8 cellular contexts compared by ENCODE assay signal in the genomic region with DNA sequence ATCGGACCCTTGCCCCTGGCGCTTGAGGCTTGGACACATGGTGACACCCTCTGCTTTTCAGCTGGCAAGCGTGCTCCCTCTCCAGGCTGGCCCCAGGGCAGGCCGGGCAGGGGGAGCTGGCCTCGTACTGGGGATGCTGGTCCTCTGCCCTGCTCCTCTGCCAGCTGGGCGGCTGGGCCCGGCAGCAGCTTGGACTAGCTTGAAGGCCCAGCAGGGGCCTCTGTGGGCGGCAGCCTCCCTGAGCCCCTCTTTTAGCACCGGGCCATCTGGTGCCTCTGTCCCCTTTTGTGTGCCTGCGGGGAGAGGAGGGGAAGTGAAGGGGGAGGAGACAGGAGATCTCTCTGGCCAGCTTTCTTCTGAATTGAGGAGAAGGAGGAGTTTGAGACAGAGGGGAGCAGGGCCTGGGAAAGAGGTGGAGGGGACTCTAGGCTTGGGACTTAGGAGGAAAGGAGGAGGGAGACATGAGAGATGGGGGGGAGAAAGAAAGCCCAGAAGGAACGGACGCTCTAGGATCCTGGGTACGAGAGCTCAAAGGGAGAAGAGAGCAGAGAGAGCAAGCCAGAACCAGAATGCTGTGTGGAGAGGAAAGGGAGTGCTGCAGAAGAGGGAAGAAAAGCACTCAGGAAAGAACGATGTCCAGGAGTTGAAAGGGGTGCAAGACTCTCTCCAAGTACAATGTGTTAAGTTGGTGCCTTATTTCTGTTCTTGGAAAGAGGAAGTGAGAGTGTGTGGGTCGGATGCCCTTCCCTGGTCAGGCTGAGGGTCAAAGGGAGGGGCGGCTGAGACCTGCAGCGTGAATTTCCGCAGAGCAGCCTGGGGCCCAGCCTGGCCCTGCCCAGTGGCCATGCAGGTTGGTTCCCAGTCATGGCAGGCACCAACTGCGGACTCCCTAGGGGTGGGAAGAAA. TPM values are rescaled to one million over a fixed set of nuclear protein-coding genes. Genes with fewer than 3 reads are reported as not detected.
DNase-seq lines count a peak whose midpoint lies in the region; ATAC-seq and TF ChIP-seq lines count a peak whose summit lies in the region.

No MANE protein-coding gene starts in this region.

- peak overlapping the region; percentile 23 for H3K4me3 Mint-ChIP-seq in T-helper 2 cell treated with Interferon-gamma antibody and Interleukin-4, amounts not matched to agents 5 μg/mL and 100 μg/mL, for 36 hours

- H3K27me3 ChIP-seq in spleen (replicated peaks in 1 of 7) = no peaks in the 10 kb centered on the region

- no peaks in the 10 kb centered on the region for H3K36me3 Mint-ChIP-seq in T-helper 2 cell treated with Interferon-gamma antibody and Interleukin-4, amounts not matched to agents 5 μg/mL and 100 μg/mL, for 36 hours (ENCODE audit: low read depth)

- peak overlapping the region; percentile 38 to 92 (median 78) for H3K27ac ChIP-seq in spleen

- H3K9me3 ChIP-seq in spleen = no peaks in the 10 kb centered on the region

- no peaks in the 10 kb centered on the region for H3K36me3 ChIP-seq in spleen

- intact Hi-C loops in spleen (cut with DNase I; ENCODE audit: low total_unique reads) = no loop called here

- no peaks in the 10 kb centered on the region for H3K9me3 Mint-ChIP-seq in T-helper 2 cell treated with Interferon-gamma antibody and Interleukin-4, amounts not matched to agents 5 μg/mL and 100 μg/mL, for 36 hours

- H3K4me3 ChIP-seq in spleen = peak overlapping the region in 4 of 8 donors; percentile 2 to 50 (median 14)

- H3K4me1 ChIP-seq in spleen = peaks cover 42 to 90% (median 73%) of the 10 kb centered on the region in 6 donors

- TF ChIP-seq POLR2A in spleen (IDR thresholded peaks at IDR 0.05) = no peak

- ATAC-seq in HG03025 (IDR thresholded peaks at IDR 0.05; ENCODE audit: low FRiP score, unreplicated experiment) (peak; percentile 33), esophagus mucosa (peak; percentile 17)

- H3K27ac Mint-ChIP-seq in T-helper 2 cell treated with Interferon-gamma antibody and Interleukin-4, amounts not matched to agents 5 μg/mL and 100 μg/mL, for 36 hours = peak overlapping the region; percentile 16

- no peak for DNase-seq in T-helper 2 cell treated with Interferon-gamma antibody and Interleukin-4, amounts not matched to agents 5 μg/mL and 100 μg/mL, for 36 hours (ENCODE audit: low spot score)
- DNase-seq in T-helper 2 cell (no peak), NCI-H82 treated with DMSO at 0.1 percent for 48 hours (lab: John Stamatoyannopoulos, UW; ENCODE audit: unreplicated experiment) (peak; percentile 85), spleen (peak; percentile 90), HK-2 (ENCODE audit: unreplicated experiment) (no peak), epidermal melanocyte (ENCODE audit: insufficient read length, low spot score) (no peak)

- peaks cover 44% of the 10 kb centered on the region for H3K4me1 Mint-ChIP-seq in T-helper 2 cell treated with Interferon-gamma antibody and Interleukin-4, amounts not matched to agents 5 μg/mL and 100 μg/mL, for 36 hours (ENCODE audit: low read depth)

- H3K27me3 Mint-ChIP-seq in T-helper 2 cell treated with Interferon-gamma antibody and Interleukin-4, amounts not matched to agents 5 μg/mL and 100 μg/mL, for 36 hours (ENCODE audit: low read depth) = no peaks in the 10 kb centered on the region

- 21 to 29% (median 23%) methylated on average over 19 of the region's 19 CpGs for WGBS in spleen, 5 donors

- no peak for TF ChIP-seq CTCF in spleen (IDR thresholded peaks at IDR 0.05 in 8 of 11, conservative IDR thresholded peaks at IDR 0.05 in 3 of 11)

RNA-seq across cellular contexts. Expression of gene IER5, which starts 40.3 kb away (rescaled TPM):
- 21.4 TPM for total RNA-seq in esophagus mucosa
- 10 to 100 TPM; 33.4 to 62.3 (median 40.8) TPM for total RNA-seq in spleen
- polyA plus RNA-seq in spleen = 10 to 100 TPM; 21.3 to 33.9 (median 32.7) TPM

Comparison
In these comparisons a context has a peak if more than half of its experiments do, and no peak if none do; other contexts are left out.
1. DNase-seq: peak in NCI-H82 treated with DMSO at 0.1 percent for 48 hours (single experiment) and spleen (single experiment); none in T-helper 2 cell treated with Interferon-gamma antibody and Interleukin-4, amounts not matched to agents 5 μg/mL and 100 μg/mL, for 36 hours (single experiment), T-helper 2 cell (0 of 5), HK-2 (single experiment) and epidermal melanocyte (single experiment).